ENCODE assay signal across 21 cellular contexts in genomic region chr3:59017617-59017984, GRCh38. TPM values are rescaled to one million over a fixed set of nuclear protein-coding genes. Genes with fewer than 3 reads are reported as not detected.
"Had no signal": no experiment of that assay in that cellular context is flagged by ENCODE, and none has a peak within 500 bp of the region (broad histone marks: within the 10 kb centered on the region; RNA-seq: fewer than 3 reads in every experiment).

No MANE protein-coding gene starts in this region.

- H3K36me3 Mint-ChIP-seq: activated naive CD4-positive, alpha-beta T cell treated with anti-CD3 and anti-CD28 coated beads, Interleukin-2, amount 50 U/mL, for 72 hours had no signal

- H3K27ac Mint-ChIP-seq: activated B cell treated with CpG ODN at 0.5 μM for 24 hours; activated CD8-positive, alpha-beta T cell treated with anti-CD3 and anti-CD28 coated beads for 36 hours; activated naive CD4-positive, alpha-beta T cell treated with anti-CD3 and anti-CD28 coated beads, Interleukin-2, amount 50 U/mL, for 72 hours; nephron progenitor cell had no signal

- H3K27me3 Mint-ChIP-seq: activated B cell treated with CpG ODN at 0.5 μM for 24 hours had no signal

- H3K4me1 Mint-ChIP-seq: activated B cell treated with CpG ODN at 0.5 μM for 24 hours, nephron progenitor cell had no signal

- H3K4me3 Mint-ChIP-seq: activated B cell treated with CpG ODN at 0.5 μM for 24 hours; activated CD8-positive, alpha-beta T cell treated with anti-CD3 and anti-CD28 coated beads for 36 hours; nephron progenitor cell had no signal

- H3K9me3 ChIP-seq: psoas muscle, sigmoid colon, uterus had no signal

- H3K36me3 ChIP-seq: heart left ventricle, left ventricle myocardium inferior, sigmoid colon, uterus had no signal

- H3K27ac ChIP-seq: heart left ventricle, left ventricle myocardium inferior, psoas muscle, sigmoid colon, uterus had no signal

- H3K4me3 ChIP-seq: heart left ventricle, left ventricle myocardium inferior, psoas muscle, sigmoid colon, uterus had no signal

- H3K9me3 Mint-ChIP-seq: activated CD8-positive, alpha-beta T cell treated with anti-CD3 and anti-CD28 coated beads for 36 hours; activated naive CD4-positive, alpha-beta T cell treated with anti-CD3 and anti-CD28 coated beads, Interleukin-2, amount 50 U/mL, for 72 hours had no signal

- H3K27me3 ChIP-seq: heart left ventricle, sigmoid colon, uterus had no signal

- DNase-seq: activated B cell treated with CpG ODN at 0.5 μM for 24 hours; activated CD4-positive, alpha-beta T cell treated with anti-CD3 and anti-CD28 coated beads for 48 hours; activated CD8-positive, alpha-beta T cell treated with anti-CD3 and anti-CD28 coated beads for 36 hours; activated effector memory CD4-positive, alpha-beta T cell treated with anti-CD3 and anti-CD28 coated beads, Interleukin-2, amount 50 U/mL, for 16 hours; activated T-cell treated with anti-CD3 and anti-CD28 coated beads, Interleukin-2, amount 50 U/mL, for 48 hours; amniotic stem cell; central memory CD4-positive, alpha-beta T cell; cortex of kidney; effector CD8-positive, alpha-beta T cell; foreskin melanocyte; heart left ventricle; left ventricle myocardium inferior; mesendoderm; nephron progenitor cell; occipital lobe; psoas muscle; sigmoid colon; stimulated activated CD4-positive, alpha-beta T cell treated with anti-CD3 and anti-CD28 coated beads, Interleukin-1b, Interleukin-23, amount 100 ng/mL, for 48 hours; SW 1271; uterus had no signal

- ATAC-seq: activated CD8-positive, alpha-beta T cell treated with anti-CD3 and anti-CD28 coated beads for 36 hours; activated naive CD4-positive, alpha-beta T cell treated with anti-CD3 and anti-CD28 coated beads, Interleukin-2, amount 50 U/mL, for 72 hours; heart left ventricle; psoas muscle had no signal

- H3K4me1 ChIP-seq: heart left ventricle, left ventricle myocardium inferior, psoas muscle, sigmoid colon, uterus had no signal

RNA-seq across cellular contexts. Expression of gene CFAP20DC, which starts 32.2 kb away (rescaled TPM):
- total RNA-seq: left ventricle myocardium inferior, psoas muscle had no signal
